15 cellular contexts compared by ENCODE assay signal in the genomic region with DNA sequence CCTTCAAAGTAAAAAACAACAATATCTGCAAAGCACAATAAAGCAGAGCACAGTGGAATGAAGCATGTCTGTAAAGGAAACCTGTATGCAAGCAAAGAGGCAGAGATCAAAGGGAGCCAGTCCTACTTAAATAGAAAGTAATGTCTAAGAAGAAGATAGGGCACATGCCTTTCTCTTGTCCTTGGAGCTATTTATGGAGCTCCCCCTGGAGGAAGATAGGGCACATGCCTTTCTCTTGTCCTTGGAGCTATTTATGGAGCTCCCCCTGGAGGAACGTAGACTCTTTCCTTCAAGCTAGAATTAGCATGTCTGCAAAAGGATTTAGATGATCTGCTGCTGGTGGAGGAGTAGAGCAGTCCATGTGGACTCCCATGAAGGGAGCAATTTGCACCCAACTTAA.
DNase-seq lines count a peak whose midpoint lies in the region; ATAC-seq and TF ChIP-seq lines count a peak whose summit lies in the region.
"Had no signal": no experiment of that assay in that cellular context is flagged by ENCODE, and none has a peak within 500 bp of the region (broad histone marks: within the 10 kb centered on the region; RNA-seq: fewer than 3 reads in every experiment).

No MANE protein-coding gene starts in this region.

- ATAC-seq in GM18870 (IDR thresholded peaks at IDR 0.05; ENCODE audit: unreplicated experiment) (peak; percentile 91), HG02884 (IDR thresholded peaks at IDR 0.05; ENCODE audit: unreplicated experiment) (no peak), HG03457 (IDR thresholded peaks at IDR 0.05; ENCODE audit: unreplicated experiment) (no peak)
- ATAC-seq: GM12878; natural killer cell treated with Interleukin-12 subunit alpha and Interleukin-12 subunit beta and Interleukin-15 and Interleukin-18, amount 100 ng/mL, for 72 hours had no signal

- no peak overlapping the region for H3K4me3 ChIP-seq in AG04449 (ENCODE audit: low read depth, low read length)
- H3K4me3 ChIP-seq: GM12878 had no signal

- DNase-seq in AG04449 (ENCODE audit: low read depth, low spot score) (no peak), NCI-H748 (lab: John Stamatoyannopoulos, UW; ENCODE audit: unreplicated experiment) (peak; percentile 78), glomerular visceral epithelial cell (ENCODE audit: extremely low spot score) (peak; percentile 46), NCI-H2107 (lab: John Stamatoyannopoulos, UW) (no peak), UCSD-AML1 (lab: John Stamatoyannopoulos, UW; ENCODE audit: unreplicated experiment) (no peak)
- DNase-seq: anterior cingulate cortex; CD8-positive, alpha-beta memory T cell; KBM-7; NCI-H524; stimulated activated naive CD4-positive, alpha-beta T cell had no signal

- peak; percentile 55 for TF ChIP-seq CTCF in AG04449 (IDR thresholded peaks at IDR 0.05; ENCODE audit: insufficient read depth, low read length, missing control alignments)

- CTCF ChIA-PET in AG04449 (lab: Yijun Ruan, JAX): interaction anchor here (0.8 to 4.2 kb wide), 7 partner anchors 8 to 306 kb away, joined by 3 to 24 read pairs (median 3); no protein-coding TSS in a partner anchor

- POLR2A ChIA-PET in AG04449 (lab: Yijun Ruan, JAX): no interaction called here

Comparison
In these comparisons a context has a peak if more than half of its experiments do, and no peak if none do; other contexts are left out.
1. DNase-seq: peak in NCI-H748 (single experiment) and glomerular visceral epithelial cell (single experiment); none in AG04449 (single experiment), NCI-H2107 (single experiment) and UCSD-AML1 (single experiment).